1 cellular context compared by ENCODE assay signal in genomic region chr6:28977351-28978136, GRCh38.
TF ChIP-seq lines count a peak whose summit lies in the region.

No MANE protein-coding gene starts in this region.

TF ChIP-seq in HepG2, 621 proteins besides CTCF, POLR2A, EP300 and RAD21:
- TF ChIP-seq SMC3 (IDR thresholded peaks at IDR 0.05; ENCODE audit: low read length) (no peak), SRSF4 (IDR thresholded peaks at IDR 0.05; ENCODE audit: low read depth, low read length, poor library complexity, severe bottlenecking) (no peak), ZMYM2 (CRISPR knock-in tag; IDR thresholded peaks at IDR 0.05) (no peak), SNAPC5 (CRISPR knock-in tag; IDR thresholded peaks at IDR 0.05; ENCODE audit: borderline replicate concordance) (no peak), ZNF235 (CRISPR knock-in tag; IDR thresholded peaks at IDR 0.05; ENCODE audit: borderline replicate concordance) (no peak), SMAD9 (CRISPR knock-in tag; IDR thresholded peaks at IDR 0.05) (no peak), ZNF580 (CRISPR knock-in tag; IDR thresholded peaks at IDR 0.05; ENCODE audit: borderline replicate concordance, low read depth) (no peak), DMAP1 (CRISPR knock-in tag; IDR thresholded peaks at IDR 0.05) (no peak), ZNF331 (CRISPR knock-in tag; IDR thresholded peaks at IDR 0.05) (no peak), ZNF180 (CRISPR knock-in tag; IDR thresholded peaks at IDR 0.05; ENCODE audit: borderline replicate concordance, low read depth) (no peak)
